17 cellular contexts compared by ENCODE assay signal in the genomic region with DNA sequence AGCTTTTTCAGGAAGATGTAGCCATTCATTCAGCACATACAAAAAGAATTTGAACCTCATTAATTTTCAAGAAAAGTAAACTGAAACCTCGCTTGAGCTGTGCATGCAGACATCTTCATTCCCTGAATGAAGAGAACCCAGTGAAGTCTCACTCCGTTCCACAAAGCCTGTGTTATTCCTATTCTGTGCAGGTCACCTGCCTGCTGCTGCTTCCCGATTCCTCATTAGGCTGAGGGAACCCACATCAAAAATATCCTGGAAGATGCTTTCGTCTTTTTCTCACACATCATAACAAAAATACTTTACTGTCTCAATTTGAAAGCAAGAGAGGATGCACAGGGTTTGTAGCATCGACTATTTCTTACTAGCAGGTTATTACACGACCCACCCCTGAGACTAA. TPM values are rescaled to one million over a fixed set of nuclear protein-coding genes. Genes with fewer than 3 reads are reported as not detected.
DNase-seq lines count a peak whose midpoint lies in the region; ATAC-seq lines count a peak whose summit lies in the region.
"Had no signal": no experiment of that assay in that cellular context is flagged by ENCODE, and none has a peak within 500 bp of the region (broad histone marks: within the 10 kb centered on the region; RNA-seq: fewer than 3 reads in every experiment).

No MANE protein-coding gene starts in this region.

- DNase-seq in T-helper 1 cell (no peak), NCI-H748 (lab: John Stamatoyannopoulos, UW; ENCODE audit: unreplicated experiment) (peak; percentile 78), cerebellar cortex (ENCODE audit: low spot score) (peak; percentile 70), H7 (no peak)
- no peak for DNase-seq in stimulated activated effector memory CD8-positive, alpha-beta T cell treated with anti-CD3 and anti-CD28 coated beads, Interleukin-12 subunit alpha, Interleukin-12 subunit beta, amount 100 ng/mL, for 72 hours (ENCODE audit: low spot score in 2 of 2)
- no peak for DNase-seq in stimulated activated naive B cell treated with anti-CD40 and anti-IgM and Interleukin-4, amounts not matched to agents 10 μg/mL and 1 μg/mL and 100 μg/mL, for 72 hours
- DNase-seq: activated naive CD8-positive, alpha-beta T cell treated with anti-CD3 and anti-CD28 coated beads, Interleukin-2, amount 10 ng/mL, durations not matched to agents 7 days and 5 days; CD4-positive, alpha-beta memory T cell; endodermal cell; NCI-H187 treated with DMSO at 0.1 percent for 48 hours; PC-3; retina; SIG-M5; stimulated activated CD4-positive, alpha-beta T cell treated with anti-CD3 and anti-CD28 coated beads, Interleukin-4, amount 100 ng/mL, for 1 hour; stimulated activated naive CD8-positive, alpha-beta T cell treated with anti-CD3 and anti-CD28 coated beads, Interleukin-15, Interleukin-2, amounts not matched to agents 100 U/mL and 50 U/mL, for 24 hours had no signal

- no peaks in the 10 kb centered on the region for H3K9me3 Mint-ChIP-seq in T-helper 1 cell treated with Interleukin-12 subunit alpha and Interleukin-12 subunit beta and Interleukin-4 antibody, amounts not matched to agents 30 μg/mL and 1 μg/mL, for 36 hours
- H3K9me3 Mint-ChIP-seq in stimulated activated effector memory CD8-positive, alpha-beta T cell treated with anti-CD3 and anti-CD28 coated beads, Interleukin-12 subunit alpha, Interleukin-12 subunit beta, amount 100 ng/mL, for 72 hours: no peaks in the 10 kb centered on the region
- H3K9me3 Mint-ChIP-seq in stimulated activated naive B cell treated with anti-CD40 and anti-IgM and Interleukin-4, amounts not matched to agents 10 μg/mL and 1 μg/mL and 100 μg/mL, for 72 hours: no peaks in the 10 kb centered on the region
- H3K9me3 Mint-ChIP-seq: activated naive CD8-positive, alpha-beta T cell treated with anti-CD3 and anti-CD28 coated beads, Interleukin-2, amount 10 ng/mL, durations not matched to agents 7 days and 5 days; endodermal cell had no signal

- H3K4me3 ChIP-seq in H7 (ENCODE audit: insufficient read depth, low read depth, low read length): no peak overlapping the region
- H3K4me3 ChIP-seq: GM12878 had no signal

- peaks cover 73% of the 10 kb centered on the region for H3K27me3 Mint-ChIP-seq in T-helper 1 cell treated with Interleukin-12 subunit alpha and Interleukin-12 subunit beta and Interleukin-4 antibody, amounts not matched to agents 30 μg/mL and 1 μg/mL, for 36 hours (ENCODE audit: low read depth)
- H3K27me3 Mint-ChIP-seq in stimulated activated naive B cell treated with anti-CD40 and anti-IgM and Interleukin-4, amounts not matched to agents 10 μg/mL and 1 μg/mL and 100 μg/mL, for 72 hours: peaks cover 63% of the 10 kb centered on the region in 2 donors

- H3K27me3 ChIP-seq in H7 (ENCODE audit: control insufficient read depth, insufficient read depth, low read length): peaks cover 6% of the 10 kb centered on the region

- H3K36me3 ChIP-seq in H7 (replicated peaks; ENCODE audit: control insufficient read depth, insufficient read depth, low read length): no peaks in the 10 kb centered on the region

- H3K4me1 Mint-ChIP-seq in T-helper 1 cell treated with Interleukin-12 subunit alpha and Interleukin-12 subunit beta and Interleukin-4 antibody, amounts not matched to agents 30 μg/mL and 1 μg/mL, for 36 hours (ENCODE audit: low read depth): peaks cover 3% of the 10 kb centered on the region
- H3K4me1 Mint-ChIP-seq in stimulated activated effector memory CD8-positive, alpha-beta T cell treated with anti-CD3 and anti-CD28 coated beads, Interleukin-12 subunit alpha, Interleukin-12 subunit beta, amount 100 ng/mL, for 72 hours: peaks cover 15% of the 10 kb centered on the region
- H3K4me1 Mint-ChIP-seq in stimulated activated naive B cell treated with anti-CD40 and anti-IgM and Interleukin-4, amounts not matched to agents 10 μg/mL and 1 μg/mL and 100 μg/mL, for 72 hours: peaks cover 5 to 18% of the 10 kb centered on the region in 2 donors

- H3K36me3 Mint-ChIP-seq in T-helper 1 cell treated with Interleukin-12 subunit alpha and Interleukin-12 subunit beta and Interleukin-4 antibody, amounts not matched to agents 30 μg/mL and 1 μg/mL, for 36 hours (ENCODE audit: low read depth): no peaks in the 10 kb centered on the region
- no peaks in the 10 kb centered on the region for H3K36me3 Mint-ChIP-seq in stimulated activated effector memory CD8-positive, alpha-beta T cell treated with anti-CD3 and anti-CD28 coated beads, Interleukin-12 subunit alpha, Interleukin-12 subunit beta, amount 100 ng/mL, for 72 hours
- peaks cover 0 to 3% of the 10 kb centered on the region in 2 donors for H3K36me3 Mint-ChIP-seq in stimulated activated naive B cell treated with anti-CD40 and anti-IgM and Interleukin-4, amounts not matched to agents 10 μg/mL and 1 μg/mL and 100 μg/mL, for 72 hours
- H3K36me3 Mint-ChIP-seq: activated naive CD8-positive, alpha-beta T cell treated with anti-CD3 and anti-CD28 coated beads, Interleukin-2, amount 10 ng/mL, durations not matched to agents 7 days and 5 days; CD4-positive, alpha-beta memory T cell had no signal

- ATAC-seq in stimulated activated effector memory CD8-positive, alpha-beta T cell treated with anti-CD3 and anti-CD28 coated beads, Interleukin-12 subunit alpha, Interleukin-12 subunit beta, amount 100 ng/mL, for 72 hours: no peak
- no peak for ATAC-seq in stimulated activated naive B cell treated with anti-CD40 and anti-IgM and Interleukin-4, amounts not matched to agents 10 μg/mL and 1 μg/mL and 100 μg/mL, for 72 hours (replicated peaks)
- ATAC-seq: PC-3; stimulated activated naive CD8-positive, alpha-beta T cell treated with anti-CD3 and anti-CD28 coated beads, Interleukin-15, Interleukin-2, amounts not matched to agents 100 U/mL and 50 U/mL, for 24 hours had no signal

- peak overlapping the region; percentile 56 for H3K4me3 Mint-ChIP-seq in T-helper 1 cell treated with Interleukin-12 subunit alpha and Interleukin-12 subunit beta and Interleukin-4 antibody, amounts not matched to agents 30 μg/mL and 1 μg/mL, for 36 hours
- H3K4me3 Mint-ChIP-seq in stimulated activated effector memory CD8-positive, alpha-beta T cell treated with anti-CD3 and anti-CD28 coated beads, Interleukin-12 subunit alpha, Interleukin-12 subunit beta, amount 100 ng/mL, for 72 hours: peak overlapping the region; percentile 68
- H3K4me3 Mint-ChIP-seq in stimulated activated naive B cell treated with anti-CD40 and anti-IgM and Interleukin-4, amounts not matched to agents 10 μg/mL and 1 μg/mL and 100 μg/mL, for 72 hours: no peak overlapping the region

- H3K27ac Mint-ChIP-seq in T-helper 1 cell treated with Interleukin-12 subunit alpha and Interleukin-12 subunit beta and Interleukin-4 antibody, amounts not matched to agents 30 μg/mL and 1 μg/mL, for 36 hours: no peak overlapping the region
- no peak overlapping the region for H3K27ac Mint-ChIP-seq in stimulated activated effector memory CD8-positive, alpha-beta T cell treated with anti-CD3 and anti-CD28 coated beads, Interleukin-12 subunit alpha, Interleukin-12 subunit beta, amount 100 ng/mL, for 72 hours
- no peak overlapping the region for H3K27ac Mint-ChIP-seq in stimulated activated naive B cell treated with anti-CD40 and anti-IgM and Interleukin-4, amounts not matched to agents 10 μg/mL and 1 μg/mL and 100 μg/mL, for 72 hours
- H3K27ac Mint-ChIP-seq: activated naive CD8-positive, alpha-beta T cell treated with anti-CD3 and anti-CD28 coated beads, Interleukin-2, amount 10 ng/mL, durations not matched to agents 7 days and 5 days; CD4-positive, alpha-beta memory T cell; endodermal cell had no signal

RNA-seq across cellular contexts. Expression of gene CHGB, which starts 1.1 kb away (rescaled TPM):
- total RNA-seq in H7 (2014; rRNA removed; shearing (Covaris generic)): 0.80 and 1.1 TPM in 2 replicates
- total RNA-seq: PC-3 had no signal

RNA-seq across cellular contexts. Expression of gene TRMT6, which starts 40.1 kb away (rescaled TPM):
- total RNA-seq in H7 (2014; rRNA removed; shearing (Covaris generic)): 9.8 and 10.3 TPM in 2 replicates

RNA-seq across cellular contexts. Expression of gene MCM8, which starts 40.3 kb away (rescaled TPM):
- 26.8 and 32.5 TPM in 2 replicates for total RNA-seq in H7 (2014; rRNA removed; shearing (Covaris generic))

Comparison
In these comparisons a context has a peak if more than half of its experiments do, and no peak if none do; other contexts are left out.
1. H3K4me3 Mint-ChIP-seq: peak in T-helper 1 cell treated with Interleukin-12 subunit alpha and Interleukin-12 subunit beta and Interleukin-4 antibody, amounts not matched to agents 30 μg/mL and 1 μg/mL, for 36 hours (single experiment) and stimulated activated effector memory CD8-positive, alpha-beta T cell treated with anti-CD3 and anti-CD28 coated beads, Interleukin-12 subunit alpha, Interleukin-12 subunit beta, amount 100 ng/mL, for 72 hours (single experiment); none in stimulated activated naive B cell treated with anti-CD40 and anti-IgM and Interleukin-4, amounts not matched to agents 10 μg/mL and 1 μg/mL and 100 μg/mL, for 72 hours (0 of 2).
2. DNase-seq: peak in NCI-H748 (single experiment) and cerebellar cortex (single experiment); none in T-helper 1 cell (0 of 5), stimulated activated effector memory CD8-positive, alpha-beta T cell treated with anti-CD3 and anti-CD28 coated beads, Interleukin-12 subunit alpha, Interleukin-12 subunit beta, amount 100 ng/mL, for 72 hours (0 of 2), stimulated activated naive B cell treated with anti-CD40 and anti-IgM and Interleukin-4, amounts not matched to agents 10 μg/mL and 1 μg/mL and 100 μg/mL, for 72 hours (single experiment) and H7 (single experiment).